In the genomic region with DNA sequence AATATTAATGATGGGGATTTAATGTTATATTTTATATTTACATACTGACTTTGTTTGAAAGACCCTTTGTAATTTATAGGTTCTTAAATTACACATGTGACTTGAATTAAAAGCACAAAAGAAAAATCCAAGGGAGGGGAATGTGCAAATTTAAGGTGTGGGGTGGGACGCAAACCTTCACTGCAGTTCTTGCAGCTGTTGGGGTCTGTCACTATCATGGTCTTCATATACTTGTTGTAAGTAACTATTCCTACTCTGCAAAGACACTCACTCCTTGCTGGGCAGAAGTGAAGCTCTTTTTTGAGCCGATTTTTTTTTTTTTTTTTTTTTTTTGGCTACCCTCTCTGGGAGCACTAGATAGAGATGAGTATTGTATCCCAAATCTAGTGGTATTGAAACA, we compare ENCODE assay signal across 26 cellular contexts.
"Had no signal": no experiment of that assay in that cellular context is flagged by ENCODE, and none has a peak within 500 bp of the region (broad histone marks: within the 10 kb centered on the region; RNA-seq: fewer than 3 reads in every experiment).

No MANE protein-coding gene starts in this region.

- H3K27me3 ChIP-seq: left lung, ovary, right atrium auricular region, stomach, testis, thyroid gland, transverse colon, upper lobe of left lung, vagina had no signal

- H3K4me1 ChIP-seq: testis had no signal

- DNase-seq: immature natural killer cell; kidney; left colon; lower lobe of right lung; mammary epithelial cell; mesenchymal stem cell; naive B cell; natural killer cell; nephron progenitor cell; ovary; stimulated activated CD4-positive, alpha-beta T cell treated with anti-CD3 and anti-CD28 coated beads, Interleukin-12 subunit alpha, Interleukin-12 subunit beta, amount 100 ng/mL, for 4 hours; stimulated activated CD4-positive, alpha-beta T cell treated with anti-CD3 and anti-CD28 coated beads, Interleukin-15, amount 100 ng/mL, for 24 hours; stimulated activated CD4-positive, alpha-beta T cell treated with anti-CD3 and anti-CD28 coated beads, Interleukin-2, amount 100 ng/mL, for 24 hours; stimulated activated CD4-positive, alpha-beta T cell treated with anti-CD3 and anti-CD28 coated beads, Interleukin-4, amount 100 ng/mL, for 1 hour; stimulated activated naive B cell treated with anti-CD40 and anti-IgM and Interleukin-4, amounts not matched to agents 10 μg/mL and 1 μg/mL and 100 μg/mL, for 72 hours; stimulated activated naive CD8-positive, alpha-beta T cell treated with anti-CD3 and anti-CD28 coated beads, Interleukin-15, Interleukin-2, amounts not matched to agents 100 U/mL and 50 U/mL, for 24 hours; stomach; testis; thyroid gland; transverse colon had no signal

- H3K4me3 ChIP-seq: left lung, lower lobe of right lung, ovary, right atrium auricular region, skin epidermis, stomach, testis, thyroid gland, transverse colon, upper lobe of left lung, vagina had no signal

- ATAC-seq: left colon; left lung; lower lobe of right lung; natural killer cell; sciatic nerve; stimulated activated naive B cell treated with anti-CD40 and anti-IgM and Interleukin-4, amounts not matched to agents 10 μg/mL and 1 μg/mL and 100 μg/mL, for 72 hours; stimulated activated naive CD8-positive, alpha-beta T cell treated with anti-CD3 and anti-CD28 coated beads, Interleukin-15, Interleukin-2, amounts not matched to agents 100 U/mL and 50 U/mL, for 24 hours had no signal

- H3K36me3 ChIP-seq: left lung, lower lobe of right lung, ovary, right atrium auricular region, stomach, thyroid gland, transverse colon, upper lobe of left lung, vagina had no signal

- H3K27ac ChIP-seq: left lung, lower lobe of right lung, ovary, right atrium auricular region, skin epidermis, stomach, testis, thyroid gland, transverse colon, upper lobe of left lung, vagina had no signal
